In genomic region chr7:126803990-126804389, GRCh38 we compare ENCODE assay signal across 19 cellular contexts.
"Had no signal": no experiment of that assay in that cellular context is flagged by ENCODE, and none has a peak within 500 bp of the region (broad histone marks: within the 10 kb centered on the region; RNA-seq: fewer than 3 reads in every experiment).

No MANE protein-coding gene starts in this region.

- DNase-seq: activated CD4-positive, CD25-positive, alpha-beta regulatory T cell treated with anti-CD3 and anti-CD28 coated beads, Interleukin-2, amount 50 U/mL, for 72 hours; activated T-cell treated with anti-CD3 and anti-CD28 coated beads, Interleukin-2, amount 50 U/mL, for 24 hours; amniotic stem cell; body of pancreas; effector CD4-positive, alpha-beta T cell; erythroblast; gastrocnemius medialis; hypothalamus; left colon; mucosa of descending colon; nucleus accumbens; posterior cingulate gyrus; right lobe of liver; stimulated activated CD4-positive, alpha-beta T cell treated with anti-CD3 and anti-CD28 coated beads, Interleukin-2, amount 100 ng/mL, for 24 hours; stimulated activated naive CD8-positive, alpha-beta T cell treated with anti-CD3 and anti-CD28 coated beads, Interleukin-15, amount 100 ng/mL, for 72 hours; tibial artery had no signal

- ATAC-seq: activated T-helper 17 cell treated with anti-CD3 and anti-CD28 coated beads, Interleukin-2, amount 50 U/mL, for 72 hours; body of pancreas; gastrocnemius medialis; left colon; mucosa of descending colon; stimulated activated effector memory CD8-positive, alpha-beta T cell treated with anti-CD3 and anti-CD28 coated beads, Interleukin-12 subunit alpha, Interleukin-12 subunit beta, amount 100 ng/mL, for 72 hours; stimulated activated naive CD8-positive, alpha-beta T cell treated with anti-CD3 and anti-CD28 coated beads, Interleukin-15, amount 100 ng/mL, for 72 hours had no signal

- H3K27me3 ChIP-seq: body of pancreas, gastrocnemius medialis, right lobe of liver, tibial artery had no signal

- H3K36me3 ChIP-seq: gastrocnemius medialis, right lobe of liver, tibial artery had no signal

- H3K4me3 ChIP-seq: body of pancreas, gastrocnemius medialis, mucosa of descending colon, right lobe of liver, skin epidermis, tibial artery had no signal

- H3K27ac ChIP-seq: body of pancreas, gastrocnemius medialis, right lobe of liver, skin epidermis, tibial artery had no signal
